ENCODE assay signal across 8 cellular contexts in the genomic region with DNA sequence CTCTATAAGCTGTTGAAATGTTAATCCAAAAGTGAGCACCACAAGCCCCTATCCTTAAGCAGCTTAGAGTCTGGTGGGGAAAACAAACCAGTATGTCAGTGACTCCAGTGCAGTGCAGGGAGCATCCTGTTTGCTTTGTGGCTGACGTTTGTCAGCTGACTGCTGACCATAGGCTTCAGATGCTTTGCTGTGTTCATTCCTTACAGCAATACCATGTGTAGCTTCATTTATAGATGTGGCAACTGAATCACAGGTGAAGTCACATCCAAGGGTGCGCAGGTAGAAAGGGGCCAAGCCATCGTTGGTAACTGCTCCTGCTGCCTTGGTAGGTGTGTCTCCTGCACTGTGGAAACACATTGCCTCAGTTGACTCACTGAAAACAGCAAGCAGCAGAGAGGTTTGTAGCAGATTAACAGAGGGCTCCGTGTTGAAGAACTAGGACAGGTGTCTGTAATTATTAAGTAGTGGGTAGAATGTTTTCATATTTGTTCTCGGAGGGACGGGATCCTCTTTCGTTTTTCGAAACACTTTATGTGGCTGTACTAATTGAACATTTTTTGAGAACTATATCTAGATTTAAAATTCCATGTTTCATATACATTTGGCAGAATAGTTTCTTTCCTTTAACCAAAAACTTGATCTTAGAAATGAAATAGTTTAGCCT. TPM values are rescaled to one million over a fixed set of nuclear protein-coding genes. Genes with fewer than 3 reads are reported as not detected.
DNase-seq lines count a peak whose midpoint lies in the region; ATAC-seq and TF ChIP-seq lines count a peak whose summit lies in the region.

No MANE protein-coding gene starts in this region.

- H3K4me3 ChIP-seq in MG63 (peak overlapping the region; percentile 54), lung (peak overlapping the region; percentile 65), upper lobe of right lung (peak overlapping the region; percentile 91)

- peak overlapping the region; percentile 89 to 97 (median 94) for H3K4me3 Mint-ChIP-seq in brain

- H3K27ac ChIP-seq in lung (ENCODE audit: low read depth in 1 of 2, low read length in 1 of 2): peak overlapping the region; percentile 36 to 86
- peak overlapping the region; percentile 90 for H3K27ac ChIP-seq in upper lobe of right lung

- peak overlapping the region; percentile 75; the same call in 1 of the 2 replicates for H3K9ac ChIP-seq in ES-I3 (ENCODE audit: low read depth, low read length)

- no peaks in the 10 kb centered on the region for H3K27me3 Mint-ChIP-seq in brain

- DNase-seq in MG63 (no peak), lung (ENCODE audit: low spot score) (no peak), upper lobe of right lung (no peak), left lobe of liver (ENCODE audit: low spot score) (no peak), HPDE6-E6E7 (ENCODE audit: extremely low spot score) (no peak)

- no peaks in the 10 kb centered on the region for H3K9me3 ChIP-seq in ES-I3 (ENCODE audit: control insufficient read depth, insufficient read depth, low read length)
- H3K9me3 ChIP-seq in MG63: no peaks in the 10 kb centered on the region
- H3K9me3 ChIP-seq in lung (ENCODE audit: control insufficient read depth in 2 of 2, insufficient read depth in 1 of 2, low read length in 1 of 2): peaks cover 0 to 4% of the 10 kb centered on the region in 2 donors
- no peaks in the 10 kb centered on the region for H3K9me3 ChIP-seq in upper lobe of right lung

- 27 to 40% methylated on average over 8 of the region's 8 CpGs for WGBS in lung, 2 donors

- H3K9me3 Mint-ChIP-seq in brain: peaks cover 0 to 13% (median 7%) of the 10 kb centered on the region in 5 experiments

- H3K27me3 ChIP-seq in MG63: no peaks in the 10 kb centered on the region
- no peaks in the 10 kb centered on the region for H3K27me3 ChIP-seq in lung (ENCODE audit: control insufficient read depth, insufficient read depth)
- H3K27me3 ChIP-seq in upper lobe of right lung: no peaks in the 10 kb centered on the region

- H3K4me1 Mint-ChIP-seq in brain: peaks cover 68% of the 10 kb centered on the region

- TF ChIP-seq CTCF in brain (conservative IDR thresholded peaks at IDR 0.05): no peak
- no peak for TF ChIP-seq CTCF in lung (IDR thresholded peaks at IDR 0.05; ENCODE audit: control extremely low read depth, extremely low read depth)
- no peak for TF ChIP-seq CTCF in upper lobe of right lung (IDR thresholded peaks at IDR 0.05)

- H3K36me3 Mint-ChIP-seq in brain: peaks cover 44% of the 10 kb centered on the region

- intact Hi-C loops in upper lobe of right lung (cut with DNase I): no loop called here

- H3K36me3 ChIP-seq in ES-I3 (ENCODE audit: insufficient read depth, low read length) (peaks cover 10% of the 10 kb centered on the region), MG63 (no peaks in the 10 kb centered on the region; the same call in 1 of the 2 replicates), lung (ENCODE audit: control insufficient read depth in 2 of 2, insufficient read depth in 2 of 2, low read length in 2 of 2) (peaks cover 0 to 10% of the 10 kb centered on the region in 2 donors), upper lobe of right lung (peaks cover 36% of the 10 kb centered on the region)

- H3K27ac Mint-ChIP-seq in brain: peak overlapping the region; percentile 91 to 97 (median 95)

- no peak for ATAC-seq in lung (ENCODE audit: insufficient read depth, low FRiP score)
- ATAC-seq in upper lobe of right lung: no peak
- ATAC-seq in left lobe of liver: no peak
- ATAC-seq in HG03469 (IDR thresholded peaks at IDR 0.05; ENCODE audit: unreplicated experiment): no peak

- H3K4me1 ChIP-seq in ES-I3 (ENCODE audit: insufficient read depth, low read length) (peaks cover 3% of the 10 kb centered on the region; the same call in 1 of the 2 replicates), lung (ENCODE audit: control insufficient read depth in 2 of 2, insufficient read depth in 2 of 2, low read length in 2 of 2) (peaks cover 5 to 14% of the 10 kb centered on the region in 2 donors), upper lobe of right lung (peaks cover 14% of the 10 kb centered on the region)

RNA-seq across cellular contexts. Expression of a gene that starts 2.0 kb away (rescaled TPM):
- total RNA-seq in MG63 (2014; rRNA removed; shearing (Covaris generic); ENCODE audit: low replicate concordance): 45.7 and 72.3 TPM in 2 replicates
- polyA plus RNA-seq in brain (ENCODE audit: insufficient read depth, low read depth, low replicate concordance): 35.2 TPM
- total RNA-seq in lung: 100 to 1,000 TPM; 124 to 264 TPM
- 100 to 1,000 TPM in 1 of 2 donors, 10 to 100 TPM in 1; 54.2 to 115 TPM for polyA plus RNA-seq in lung
- 90.7 TPM for total RNA-seq in upper lobe of right lung
- total RNA-seq in left lobe of liver: 208 TPM
